8 cellular contexts compared by ENCODE assay signal in the genomic region with DNA sequence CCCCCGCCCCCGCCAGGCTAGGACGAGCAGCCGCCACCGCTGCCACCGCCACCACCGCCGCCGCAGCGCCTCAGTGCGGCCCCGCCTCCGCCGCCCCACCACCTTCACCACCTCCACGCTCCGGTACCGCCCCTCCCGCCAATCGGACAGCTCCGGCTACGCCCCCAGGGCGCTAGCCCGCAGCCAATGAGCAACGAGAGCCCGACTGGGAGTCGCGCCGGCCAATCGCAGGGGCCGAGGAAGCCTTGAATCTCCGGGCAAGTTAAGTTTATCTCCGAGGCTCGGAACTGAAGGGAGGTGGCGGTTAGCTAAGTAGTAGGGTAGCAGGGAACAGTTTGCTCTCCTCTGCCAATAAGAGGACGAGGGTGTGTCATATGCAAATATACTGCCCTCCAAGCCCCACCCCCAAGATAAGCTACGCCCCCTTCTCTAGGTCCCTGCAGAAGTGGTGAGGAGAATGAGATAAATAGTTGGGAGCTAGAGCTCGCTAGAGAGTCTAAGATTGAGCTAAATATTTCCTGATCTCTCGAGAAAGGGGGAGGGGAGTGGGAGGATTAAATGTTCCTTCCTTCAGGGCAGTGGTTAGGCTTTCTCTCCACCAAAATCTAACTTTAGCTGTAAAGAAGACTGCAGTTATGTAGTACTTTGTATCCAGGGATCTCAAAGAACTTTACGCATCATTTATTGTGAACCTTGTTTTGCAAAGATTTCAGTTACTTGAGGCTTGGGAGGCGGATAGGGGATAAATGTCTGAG. TPM values are rescaled to one million over a fixed set of nuclear protein-coding genes. Genes with fewer than 3 reads are reported as not detected.
DNase-seq lines count a peak whose midpoint lies in the region; ATAC-seq and TF ChIP-seq lines count a peak whose summit lies in the region.

Gene SESN3, minus strand, starts transcription at position 77 of the 755 bp plus-strand sequence. CDS start 342 bp downstream, outside the sequence.

- no peak for TF ChIP-seq EP300 in transverse colon (IDR thresholded peaks at IDR 0.05; ENCODE audit: low read depth)

- H3K9me3 ChIP-seq in adrenal gland (replicated peaks in 1 of 3) (no peaks in the 10 kb centered on the region), heart right ventricle (no peaks in the 10 kb centered on the region), transverse colon (no peaks in the 10 kb centered on the region)

- DNase-seq in GM13976 (ENCODE audit: low spot score) (peak; percentile 93), NCI-H146 (lab: John Stamatoyannopoulos, UW) (peak; percentile 69), adrenal gland (peak; percentile 99 to 100 (median 99)), heart right ventricle (peak; percentile 98 to 99), pons (ENCODE audit: low spot score) (peak; percentile 100), transverse colon (peak; percentile 98)

- peak within 1 kb of the TSS; percentile 38 to 92 (median 76) for H3K4me3 ChIP-seq in adrenal gland
- peak within 1 kb of the TSS; percentile 63 to 94 (median 84) for H3K4me3 ChIP-seq in heart right ventricle
- peak within 1 kb of the TSS; percentile 56 to 98 (median 84) for H3K4me3 ChIP-seq in transverse colon

- no peaks in the 10 kb centered on the region for H3K27me3 ChIP-seq in adrenal gland
- no peaks in the 10 kb centered on the region for H3K27me3 ChIP-seq in heart right ventricle
- no peaks in the 10 kb centered on the region for H3K27me3 ChIP-seq in transverse colon

- H3K27ac ChIP-seq in adrenal gland (peak within 1 kb of the TSS; percentile 55 to 95 (median 92)), heart right ventricle (peak within 1 kb of the TSS; percentile 70 to 90 (median 88)), transverse colon (peak within 1 kb of the TSS; percentile 85 to 95 (median 90))

- 1 to 9% (median 1%) methylated on average over 6 to 40 of the region's 40 CpGs for WGBS in adrenal gland, 4 donors
- WGBS in heart right ventricle, 2 donors, result 1 to 2% methylated on average over 31 to 40 of the region's 40 CpGs
- WGBS in transverse colon (ENCODE audit: low coverage in 1 of 2), 2 donors, result 2 to 10% methylated on average over 2 to 32 of the region's 40 CpGs

- no peak for TF ChIP-seq CTCF in GM13976 (IDR thresholded peaks at IDR 0.05; ENCODE audit: borderline replicate concordance, control extremely low read depth, extremely low read depth, insufficient read depth, missing control alignments)
- TF ChIP-seq CTCF in adrenal gland (IDR thresholded peaks at IDR 0.05), result peak in 2 of 6 experiments; percentile 7 to 8
- peak in 3 of 9 donors; percentile 38 to 45 (median 39) for TF ChIP-seq CTCF in heart right ventricle (IDR thresholded peaks at IDR 0.05)
- no peak for TF ChIP-seq CTCF in transverse colon (IDR thresholded peaks at IDR 0.05)

- ATAC-seq in HG02852 (IDR thresholded peaks at IDR 0.05; ENCODE audit: unreplicated experiment) (peak; percentile 93), heart right ventricle (peak; percentile 94 to 99 (median 98))

- TF ChIP-seq POLR2A in adrenal gland (IDR thresholded peaks at IDR 0.05), result peak; percentile 72 to 96
- peak; percentile 65 for TF ChIP-seq POLR2A in transverse colon (IDR thresholded peaks at IDR 0.05)

- H3K4me1 ChIP-seq in adrenal gland (replicated peaks in 1 of 2), result peaks cover 5 to 43% of the 10 kb centered on the region in 2 donors
- peaks cover 0 to 37% (median 21%) of the 10 kb centered on the region in 9 donors for H3K4me1 ChIP-seq in heart right ventricle
- H3K4me1 ChIP-seq in transverse colon, result peaks cover 6 to 51% (median 9%) of the 10 kb centered on the region in 4 donors

- in situ Hi-C loops in GM13976 (cut with MboI; ENCODE audit: low sequenced_read_pairs, unreplicated experiment), result no loop called here
- in situ Hi-C loops in transverse colon (cut with MboI; ENCODE audit: low pct_ligation_motif_present in 1 of 4, low pct_unique_long_range_greater_than_20kb in 1 of 4, low sequenced_read_pairs in 3 of 4), result loop anchor here in 1 of 4 donors (10.0 kb wide), 1 partner anchor 473 kb away; no protein-coding TSS in a partner anchor

- no peaks in the 10 kb centered on the region for H3K36me3 ChIP-seq in adrenal gland (replicated peaks in 1 of 2)
- no peaks in the 10 kb centered on the region for H3K36me3 ChIP-seq in heart right ventricle
- H3K36me3 ChIP-seq in transverse colon, result no peaks in the 10 kb centered on the region

- intact Hi-C loops in T-helper 1 cell treated with Interleukin-12 subunit alpha and Interleukin-12 subunit beta and Interleukin-4 antibody, amounts not matched to agents 30 ng/mL and 1 ng/mL, for 36 hours (cut with micrococcal nuclease), result loop anchor here (1.0 to 10.0 kb wide), 21 partner anchors 23 to 1489 kb away; partner anchors contain the start of genes ANKRD49, C11orf54, CEP57 and CWC15
- intact Hi-C loops in adrenal gland (cut with DNase I), result loop anchor here in 1 of 2 donors (10.0 kb wide), 1 partner anchor 473 kb away; no protein-coding TSS in a partner anchor
- intact Hi-C loops in heart right ventricle (cut with DNase I), result loop anchor here in 9 of 10 donors (1.0 to 10.0 kb wide), 11 partner anchors 23 to 533 kb away; partner anchors contain the start of gene SRSF8 (in 1 of the 9)
- intact Hi-C loops in transverse colon (cut with DNase I; ENCODE audit: low total_unique reads), result loop anchor here (10.0 kb wide), 1 partner anchor 103 kb away; no protein-coding TSS in a partner anchor

RNA-seq across cellular contexts. Expression of gene SESN3, which starts in this region (rescaled TPM):
- total RNA-seq in T-helper 1 cell treated with Interleukin-12 subunit alpha and Interleukin-12 subunit beta and Interleukin-4 antibody, amounts not matched to agents 30 ng/mL and 1 ng/mL, for 36 hours, result 43.5 and 47.3 TPM in 2 replicates
- total RNA-seq in adrenal gland (10 to 100 TPM; 30.1 to 90.0 (median 40.2) TPM), heart right ventricle (10 to 100 TPM in 6 of 10 donors, 1 to 10 TPM in 4; 2.6 to 15.4 (median 10.2) TPM), transverse colon (10 to 100 TPM in 3 of 4 donors, 1 to 10 TPM in 1; 3.4 to 16.8 (median 11.0) TPM)
- polyA plus RNA-seq in adrenal gland (10 to 100 TPM in 1 of 3 donors, 1 to 10 TPM in 2; 5.9 to 14.8 (median 8.3) TPM), heart right ventricle (1 to 10 TPM in 1 of 2 donors, under 1 TPM in 1; 0.65 to 1.4 TPM)

Comparison
In these comparisons a context has a peak if more than half of its experiments do, and no peak if none do; other contexts are left out.
1. Peak in every context shown above with its lines: DNase-seq, ATAC-seq, H3K4me3 ChIP-seq and H3K27ac ChIP-seq.